In genomic region chr20:62607366-62608217, GRCh38 we compare ENCODE assay signal across 1 cellular context.
TF ChIP-seq lines count a peak whose summit lies in the region.

No MANE protein-coding gene starts in this region.

TF ChIP-seq in HepG2, 621 proteins besides CTCF, POLR2A, EP300 and RAD21 (continued from another document):
- TF ChIP-seq ZNF609 (CRISPR knock-in tag; IDR thresholded peaks at IDR 0.05; ENCODE audit: borderline replicate concordance) (0 out of 2 replicates have a peak, but pooled peaks have one; percentile 25), ZNF687 (CRISPR knock-in tag; IDR thresholded peaks at IDR 0.05) (peak; percentile 9; the same call in 1 of the 2 replicates)
